In genomic region chr9:734831-735511, GRCh38 we compare ENCODE assay signal across 10 cellular contexts.
DNase-seq lines count a peak whose midpoint lies in the region; ATAC-seq and TF ChIP-seq lines count a peak whose summit lies in the region.
"Had no signal": no experiment of that assay in that cellular context is flagged by ENCODE, and none has a peak within 500 bp of the region (broad histone marks: within the 10 kb centered on the region; RNA-seq: fewer than 3 reads in every experiment).

No MANE protein-coding gene starts in this region.

- H3K27me3 ChIP-seq in left lung = no peaks in the 10 kb centered on the region

- H3K27me3 Mint-ChIP-seq in activated CD4-positive, alpha-beta T cell treated with anti-CD3 and anti-CD28 coated beads, Interleukin-2, amount 10 ng/mL, durations not matched to agents 7 days and 5 days = no peaks in the 10 kb centered on the region
- H3K27me3 Mint-ChIP-seq in activated CD4-positive, alpha-beta memory T cell treated with anti-CD3 and anti-CD28 coated beads for 36 hours = no peaks in the 10 kb centered on the region
- H3K27me3 Mint-ChIP-seq: activated naive CD8-positive, alpha-beta T cell treated with anti-CD3 and anti-CD28 coated beads, Interleukin-2, amount 10 ng/mL, durations not matched to agents 7 days and 5 days had no signal

- H3K9me3 Mint-ChIP-seq in activated CD4-positive, alpha-beta T cell treated with anti-CD3 and anti-CD28 coated beads, Interleukin-2, amount 10 ng/mL, durations not matched to agents 7 days and 5 days = no peaks in the 10 kb centered on the region
- no peaks in the 10 kb centered on the region for H3K9me3 Mint-ChIP-seq in activated CD4-positive, alpha-beta memory T cell treated with anti-CD3 and anti-CD28 coated beads for 36 hours
- H3K9me3 Mint-ChIP-seq: activated naive CD8-positive, alpha-beta T cell treated with anti-CD3 and anti-CD28 coated beads, Interleukin-2, amount 10 ng/mL, durations not matched to agents 7 days and 5 days had no signal

- no peaks in the 10 kb centered on the region for H3K4me1 Mint-ChIP-seq in activated CD4-positive, alpha-beta T cell treated with anti-CD3 and anti-CD28 coated beads, Interleukin-2, amount 10 ng/mL, durations not matched to agents 7 days and 5 days
- no peaks in the 10 kb centered on the region for H3K4me1 Mint-ChIP-seq in activated CD4-positive, alpha-beta memory T cell treated with anti-CD3 and anti-CD28 coated beads for 36 hours (ENCODE audit: low read depth)

- peak overlapping the region; percentile 97 to 98 for H3K27ac ChIP-seq in coronary artery
- H3K27ac ChIP-seq in left lung = peak overlapping the region in 1 of 2 donors; percentile 45
- H3K27ac ChIP-seq: VCaP had no signal

- no peak overlapping the region for H3K4me3 Mint-ChIP-seq in activated CD4-positive, alpha-beta T cell treated with anti-CD3 and anti-CD28 coated beads, Interleukin-2, amount 10 ng/mL, durations not matched to agents 7 days and 5 days
- no peak overlapping the region for H3K4me3 Mint-ChIP-seq in activated CD4-positive, alpha-beta memory T cell treated with anti-CD3 and anti-CD28 coated beads for 36 hours
- H3K4me3 Mint-ChIP-seq: activated naive CD8-positive, alpha-beta T cell treated with anti-CD3 and anti-CD28 coated beads, Interleukin-2, amount 10 ng/mL, durations not matched to agents 7 days and 5 days had no signal

- POLR2A ChIA-PET in activated CD4-positive, alpha-beta T cell treated with anti-CD3 and anti-CD28 coated beads, Interleukin-2, amount 10 ng/mL, durations not matched to agents 7 days and 5 days (lab: Charles Lee) = no interaction called here
- POLR2A ChIA-PET in activated CD4-positive, alpha-beta memory T cell treated with anti-CD3 and anti-CD28 coated beads for 36 hours (lab: Charles Lee) = no interaction called here

- TF ChIP-seq CTCF in coronary artery (IDR thresholded peaks at IDR 0.05) = no peak
- TF ChIP-seq CTCF in left lung (IDR thresholded peaks at IDR 0.05) = no peak

- H3K9me3 ChIP-seq in left lung = no peaks in the 10 kb centered on the region

- H3K36me3 Mint-ChIP-seq in activated CD4-positive, alpha-beta T cell treated with anti-CD3 and anti-CD28 coated beads, Interleukin-2, amount 10 ng/mL, durations not matched to agents 7 days and 5 days (ENCODE audit: low read depth) = no peaks in the 10 kb centered on the region
- H3K36me3 Mint-ChIP-seq in activated CD4-positive, alpha-beta memory T cell treated with anti-CD3 and anti-CD28 coated beads for 36 hours = peaks cover 7% of the 10 kb centered on the region
- H3K36me3 Mint-ChIP-seq: activated naive CD8-positive, alpha-beta T cell treated with anti-CD3 and anti-CD28 coated beads, Interleukin-2, amount 10 ng/mL, durations not matched to agents 7 days and 5 days had no signal

- CTCF ChIA-PET in activated CD4-positive, alpha-beta T cell treated with anti-CD3 and anti-CD28 coated beads, Interleukin-2, amount 10 ng/mL, durations not matched to agents 7 days and 5 days (lab: Charles Lee) = no interaction called here
- CTCF ChIA-PET in activated CD4-positive, alpha-beta memory T cell treated with anti-CD3 and anti-CD28 coated beads for 36 hours (lab: Charles Lee) = no interaction called here

- H3K4me3 ChIP-seq in coronary artery (no peak overlapping the region), left lung (no peak overlapping the region)

- H3K36me3 ChIP-seq in left lung = peaks cover 0 to 57% of the 10 kb centered on the region in 2 donors

- intact Hi-C loops in left lung (cut with DNase I) = no loop called here
- intact Hi-C loops in activated CD4-positive, alpha-beta memory T cell treated with anti-CD3 and anti-CD28 coated beads for 36 hours (cut with micrococcal nuclease) = no loop called here

- ATAC-seq in left lung = peak; percentile 42

- H3K4me1 ChIP-seq in left lung = peaks cover 19 to 21% of the 10 kb centered on the region in 2 donors

- DNase-seq in HS-5 (ENCODE audit: low read depth) = peak; percentile 87
- peak; percentile 85 for DNase-seq in coronary artery (ENCODE audit: low spot score)
- no peak for DNase-seq in left lung
- DNase-seq in stromal cell of bone marrow (ENCODE audit: low read depth) = peak; percentile 93
- no peak for DNase-seq in activated CD4-positive, alpha-beta T cell treated with anti-CD3 and anti-CD28 coated beads, Interleukin-2, amount 10 ng/mL, durations not matched to agents 7 days and 5 days
- DNase-seq in activated CD4-positive, CD25-positive, alpha-beta regulatory T cell (lab: John Stamatoyannopoulos, UW) = no peak
- DNase-seq in HPDE6-E6E7 (ENCODE audit: extremely low spot score) = no peak
- no peak for DNase-seq in activated CD4-positive, alpha-beta memory T cell treated with anti-CD3 and anti-CD28 coated beads for 36 hours
- DNase-seq: activated naive CD8-positive, alpha-beta T cell treated with anti-CD3 and anti-CD28 coated beads, Interleukin-2, amount 10 ng/mL, durations not matched to agents 7 days and 5 days had no signal

- no peak overlapping the region for H3K27ac Mint-ChIP-seq in activated CD4-positive, alpha-beta T cell treated with anti-CD3 and anti-CD28 coated beads, Interleukin-2, amount 10 ng/mL, durations not matched to agents 7 days and 5 days
- H3K27ac Mint-ChIP-seq in activated CD4-positive, alpha-beta memory T cell treated with anti-CD3 and anti-CD28 coated beads for 36 hours = no peak overlapping the region
- H3K27ac Mint-ChIP-seq: activated naive CD8-positive, alpha-beta T cell treated with anti-CD3 and anti-CD28 coated beads, Interleukin-2, amount 10 ng/mL, durations not matched to agents 7 days and 5 days had no signal

Comparison
In these comparisons a context has a peak if more than half of its experiments do, and no peak if none do; other contexts are left out.
1. DNase-seq: peak in HS-5 (single experiment), coronary artery (single experiment) and stromal cell of bone marrow (single experiment); none in left lung (0 of 2), activated CD4-positive, alpha-beta T cell treated with anti-CD3 and anti-CD28 coated beads, Interleukin-2, amount 10 ng/mL, durations not matched to agents 7 days and 5 days (single experiment), activated CD4-positive, CD25-positive, alpha-beta regulatory T cell (0 of 4), HPDE6-E6E7 (single experiment) and activated CD4-positive, alpha-beta memory T cell treated with anti-CD3 and anti-CD28 coated beads for 36 hours (single experiment).